In genomic region chr2:9800975-9801723, GRCh38 we compare ENCODE assay signal across 1 cellular context.
A peak's percentile ranks its signal among the peaks of the same experiment; 100 is the strongest.
TF ChIP-seq lines count a peak whose summit lies in the region.

No MANE protein-coding gene starts in this region.

TF ChIP-seq in K562, 482 proteins besides CTCF, POLR2A, EP300 and RAD21 (continued from another document and continues in another):
- no peak for TF ChIP-seq RREB1 (CRISPR knock-in tag; IDR thresholded peaks at IDR 0.05)
- no peak for TF ChIP-seq AFF4 (CRISPR knock-in tag; IDR thresholded peaks at IDR 0.05)
- TF ChIP-seq RBFOX2 (IDR thresholded peaks at IDR 0.05; ENCODE audit: low read depth, low read length) = peak; percentile 56
- no peak for TF ChIP-seq CREB1 (IDR thresholded peaks at IDR 0.05)
- TF ChIP-seq CREB1 (CRISPR knock-in tag; IDR thresholded peaks at IDR 0.05) = no peak
- TF ChIP-seq CREB3 (tag; conservative IDR thresholded peaks at IDR 0.05; ENCODE audit: low read depth) = no peak
- 0 out of 2 replicates have a peak, but pooled peaks have one; percentile 9 for TF ChIP-seq ZNF24 (IDR thresholded peaks at IDR 0.05)
- peak; percentile 55 for TF ChIP-seq POLR2G (IDR thresholded peaks at IDR 0.05; ENCODE audit: low read depth, low read length)
- TF ChIP-seq TFAP4 (CRISPR knock-in tag; IDR thresholded peaks at IDR 0.05; ENCODE audit: borderline replicate concordance) = no peak
- peak; percentile 70; the same call in 1 of the 2 replicates for TF ChIP-seq SAFB (IDR thresholded peaks at IDR 0.05; ENCODE audit: borderline replicate concordance, low read depth, low read length)
- 0 out of 2 replicates have a peak, but pooled peaks have one; percentile 8 for TF ChIP-seq PYGO2 (tag; IDR thresholded peaks at IDR 0.05)
- no peak for TF ChIP-seq STAT5B (CRISPR knock-in tag; IDR thresholded peaks at IDR 0.05)
- TF ChIP-seq PHB2 (IDR thresholded peaks at IDR 0.05; ENCODE audit: low read depth) = no peak
- no peak for TF ChIP-seq MTA3 (IDR thresholded peaks at IDR 0.05; ENCODE audit: borderline replicate concordance)
- TF ChIP-seq UBTF (IDR thresholded peaks at IDR 0.05; ENCODE audit: borderline replicate concordance in 1 of 2, low read depth in 2 of 2, low read length in 2 of 2) = 0 out of 4 replicates have a peak, but pooled peaks of 1 of the 2 experiments have one; percentile 24
- TF ChIP-seq ZNF592 (IDR thresholded peaks at IDR 0.05) = peak; percentile 71; the same call in 1 of the 2 replicates
- no peak for TF ChIP-seq GATAD2B (IDR thresholded peaks at IDR 0.05; ENCODE audit: borderline replicate concordance)
- peak; percentile 61 for TF ChIP-seq MEIS2 (IDR thresholded peaks at IDR 0.05; ENCODE audit: partially characterized antibody)
- 0 out of 6 replicates have a peak, but pooled peaks of 1 of the 3 experiments have one; percentile 40 for TF ChIP-seq ZBTB11 (CRISPR knock-in tag; IDR thresholded peaks at IDR 0.05)
- 0 out of 2 replicates have a peak, but pooled peaks have one; percentile 3 for TF ChIP-seq NFIC (IDR thresholded peaks at IDR 0.05)
